ENCODE assay signal across 10 cellular contexts in the genomic region with DNA sequence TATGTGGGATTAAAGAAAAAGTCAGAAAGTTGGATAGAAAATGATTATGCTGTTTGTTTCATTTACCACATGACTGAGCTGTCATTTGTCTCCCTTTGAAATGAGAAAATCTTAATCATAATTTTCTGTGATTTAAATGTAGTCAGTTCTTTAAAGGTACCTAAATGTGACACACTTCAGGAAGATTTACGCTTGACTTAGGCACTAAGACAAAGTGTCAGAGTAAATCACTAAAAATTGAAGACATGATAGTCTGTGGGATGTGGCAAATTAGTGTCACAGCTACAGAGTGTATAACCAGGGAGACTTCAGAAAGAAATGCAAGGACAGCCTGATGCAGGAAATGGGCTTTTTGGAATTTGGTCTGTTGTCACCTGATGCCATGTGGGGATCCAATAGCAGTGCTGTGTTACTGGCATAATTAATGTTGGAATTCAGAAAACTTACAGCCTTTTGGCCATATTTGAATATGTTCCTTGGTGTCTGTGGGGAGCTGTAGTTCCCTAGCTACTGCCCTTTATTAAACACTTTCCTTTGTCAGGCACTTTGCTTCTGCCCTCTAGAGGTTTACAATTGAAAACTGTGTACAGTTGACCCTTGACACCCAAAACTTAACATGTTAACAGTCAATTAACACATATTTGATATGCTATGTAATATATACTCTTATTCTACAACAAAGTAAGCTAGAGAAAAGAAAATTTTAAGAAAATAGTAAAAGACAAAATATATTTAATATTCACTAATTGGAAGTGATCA.
DNase-seq lines count a peak whose midpoint lies in the region; ATAC-seq and TF ChIP-seq lines count a peak whose summit lies in the region.
"Had no signal": no experiment of that assay in that cellular context is flagged by ENCODE, and none has a peak within 500 bp of the region (broad histone marks: within the 10 kb centered on the region; RNA-seq: fewer than 3 reads in every experiment).

No MANE protein-coding gene starts in this region.

- H3K9ac ChIP-seq in KMS-11: no peak overlapping the region

- no peaks in the 10 kb centered on the region for H3K4me1 ChIP-seq in left ventricle myocardium inferior
- no peaks in the 10 kb centered on the region for H3K4me1 ChIP-seq in KMS-11 (ENCODE audit: low read depth, poor library complexity, severe bottlenecking)
- no peaks in the 10 kb centered on the region for H3K4me1 ChIP-seq in suprapubic skin

- H3K27ac ChIP-seq in left ventricle myocardium inferior (replicated peaks) (no peak overlapping the region), KMS-11 (no peak overlapping the region), suprapubic skin (no peak overlapping the region)

- no peaks in the 10 kb centered on the region for H3K27me3 ChIP-seq in left ventricle myocardium inferior (ENCODE audit: low read depth)
- H3K27me3 ChIP-seq in KMS-11 (ENCODE audit: insufficient read depth, low read depth): no peaks in the 10 kb centered on the region
- no peaks in the 10 kb centered on the region for H3K27me3 ChIP-seq in suprapubic skin

- H2AFZ ChIP-seq in KMS-11 (ENCODE audit: low read depth): no peak overlapping the region

- H3K4me3 ChIP-seq in left ventricle myocardium inferior (no peak overlapping the region), KMS-11 (IDR thresholded peaks at IDR 0.05; ENCODE audit: insufficient read depth, low read depth, low read length) (no peak overlapping the region), choroid plexus epithelial cell (ENCODE audit: low read depth, low read length) (no peak overlapping the region), suprapubic skin (no peak overlapping the region)

- TF ChIP-seq CTCF in left ventricle myocardium inferior (IDR thresholded peaks at IDR 0.05; ENCODE audit: borderline replicate concordance) (peak; percentile 29), KMS-11 (conservative IDR thresholded peaks at IDR 0.05; ENCODE audit: low read depth, low read length) (0 out of 2 replicates have a peak, but pooled peaks have one; percentile 28), choroid plexus epithelial cell (conservative IDR thresholded peaks at IDR 0.05; ENCODE audit: low read depth, low read length) (peak; percentile 37), suprapubic skin (IDR thresholded peaks at IDR 0.05) (no peak)

- intact Hi-C loops in left ventricle myocardium inferior (cut with micrococcal nuclease): no loop called here
- intact Hi-C loops in left cardiac atrium (cut with DNase I): no loop called here

- H4K20me1 ChIP-seq in KMS-11 (ENCODE audit: insufficient read depth): no peaks in the 10 kb centered on the region

- no peak for TF ChIP-seq POLR2A in suprapubic skin (IDR thresholded peaks at IDR 0.05)

- H3K36me3 ChIP-seq in left ventricle myocardium inferior: peaks cover 42% of the 10 kb centered on the region
- H3K36me3 ChIP-seq in KMS-11 (ENCODE audit: insufficient read depth): no peaks in the 10 kb centered on the region
- H3K36me3 ChIP-seq in suprapubic skin: peaks cover 25% of the 10 kb centered on the region

- 96% methylated on average over 1 of the region's 1 CpG for whole genome bisulfite sequencing in suprapubic skin

- H3K9me3 ChIP-seq in left ventricle myocardium inferior (replicated peaks) (no peaks in the 10 kb centered on the region), suprapubic skin (no peaks in the 10 kb centered on the region)

- ATAC-seq in left cardiac atrium (no peak), GM21529 (IDR thresholded peaks at IDR 0.05; ENCODE audit: unreplicated experiment) (no peak)

- TF ChIP-seq EP300 in suprapubic skin (IDR thresholded peaks at IDR 0.05): no peak

- DNase-seq in left ventricle myocardium inferior (no peak), left cardiac atrium (no peak), choroid plexus epithelial cell (ENCODE audit: low read depth) (peak; percentile 26), D341Med (ENCODE audit: low spot score) (no peak), suprapubic skin (ENCODE audit: low spot score in 2 of 2) (no peak)
- no peak for DNase-seq in activated CD4-positive, alpha-beta T cell treated with anti-CD3 and anti-CD28 coated beads for 4 hours
- DNase-seq: activated CD4-positive, CD25-positive, alpha-beta regulatory T cell treated with anti-CD3 and anti-CD28 coated beads, Interleukin-2, amount 50 U/mL, for 72 hours; NCI-H446 had no signal

- no peak overlapping the region for H3K4me2 ChIP-seq in KMS-11

- no peaks in the 10 kb centered on the region for H3K79me2 ChIP-seq in KMS-11 (ENCODE audit: insufficient read depth, low read depth)

Comparison
In these comparisons a context has a peak if more than half of its experiments do, and no peak if none do; other contexts are left out.
1. CTCF ChIP-seq: peak in left ventricle myocardium inferior (single experiment), KMS-11 (single experiment) and choroid plexus epithelial cell (single experiment); none in suprapubic skin (0 of 2).